37 cellular contexts compared by ENCODE assay signal in the genomic region with DNA sequence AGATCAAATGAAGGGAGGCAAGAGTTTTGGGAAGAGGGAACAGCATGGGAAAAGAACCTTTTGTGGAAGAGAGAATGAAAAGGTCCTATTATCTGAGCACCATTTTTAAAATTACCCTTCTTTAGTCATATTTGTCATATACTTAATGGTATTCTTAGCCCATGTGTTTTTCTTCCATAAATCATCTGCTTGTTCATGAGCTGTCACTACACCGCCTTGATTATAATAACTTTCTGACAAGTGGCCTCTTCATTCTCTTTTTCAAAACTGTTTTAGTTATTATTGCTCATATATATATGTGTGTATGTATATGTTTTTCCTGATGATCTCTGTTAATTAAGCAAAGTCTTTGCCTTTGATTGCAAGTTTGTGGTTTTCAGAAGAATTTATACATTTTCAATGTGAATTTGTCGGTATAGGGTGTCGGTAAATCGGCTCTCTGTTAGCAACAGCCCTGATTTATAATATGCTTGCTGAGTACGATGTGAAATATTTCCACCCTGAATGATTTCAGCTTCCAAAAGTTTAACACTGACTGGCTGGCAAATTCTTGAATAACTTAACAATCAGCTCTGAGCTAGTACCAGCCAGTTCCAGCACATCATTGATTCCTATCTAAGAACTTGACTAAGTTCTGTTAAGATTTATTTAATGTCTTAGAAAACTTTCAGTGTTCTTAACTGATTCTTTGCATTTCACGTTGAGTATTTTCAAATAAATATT. TPM values are rescaled to one million over a fixed set of nuclear protein-coding genes. Genes with fewer than 3 reads are reported as not detected.
"Had no signal": no experiment of that assay in that cellular context is flagged by ENCODE, and none has a peak within 500 bp of the region (broad histone marks: within the 10 kb centered on the region; RNA-seq: fewer than 3 reads in every experiment).

No MANE protein-coding gene starts in this region.

- H3K9me3 Mint-ChIP-seq: activated B cell treated with CpG ODN at 0.5 μM for 24 hours; activated CD4-positive, alpha-beta memory T cell treated with anti-CD3 and anti-CD28 coated beads for 36 hours; activated naive CD8-positive, alpha-beta T cell treated with anti-CD3 and anti-CD28 coated beads for 36 hours; activated T-cell treated with anti-CD3 and anti-CD28 coated beads, Interleukin-2, amount 50 U/mL, for 72 hours; activated T-helper 17 cell treated with anti-CD3 and anti-CD28 coated beads, Interleukin-2, amount 50 U/mL, for 72 hours; brain; T-cell had no signal

- H3K4me1 Mint-ChIP-seq: brain had no signal

- H3K36me3 Mint-ChIP-seq: activated CD4-positive, alpha-beta memory T cell treated with anti-CD3 and anti-CD28 coated beads for 36 hours; activated naive CD8-positive, alpha-beta T cell treated with anti-CD3 and anti-CD28 coated beads for 36 hours; brain; T-cell had no signal

- H3K4me1 ChIP-seq: Peyer's patch had no signal

- H3K27ac ChIP-seq: Peyer's patch, VCaP had no signal

- ATAC-seq: activated T-cell treated with anti-CD3 and anti-CD28 coated beads, Interleukin-2, amount 50 U/mL, for 72 hours; activated T-helper 17 cell treated with anti-CD3 and anti-CD28 coated beads, Interleukin-2, amount 50 U/mL, for 72 hours; PC-3; SK-N-SH treated with all-trans-retinoic acid at 6 μM for 48 hours; T-cell; T-helper 17 cell had no signal

- H3K27ac Mint-ChIP-seq: activated B cell treated with CpG ODN at 0.5 μM for 24 hours; activated CD4-positive, alpha-beta memory T cell treated with anti-CD3 and anti-CD28 coated beads for 36 hours; activated naive CD8-positive, alpha-beta T cell treated with anti-CD3 and anti-CD28 coated beads for 36 hours; activated T-cell treated with anti-CD3 and anti-CD28 coated beads, Interleukin-2, amount 50 U/mL, for 72 hours; activated T-helper 17 cell treated with anti-CD3 and anti-CD28 coated beads, Interleukin-2, amount 50 U/mL, for 72 hours; brain; T-cell; T-helper 17 cell had no signal

- H3K4me3 Mint-ChIP-seq: activated B cell treated with CpG ODN at 0.5 μM for 24 hours; activated CD4-positive, alpha-beta memory T cell treated with anti-CD3 and anti-CD28 coated beads for 36 hours; activated naive CD8-positive, alpha-beta T cell treated with anti-CD3 and anti-CD28 coated beads for 36 hours; activated T-cell treated with anti-CD3 and anti-CD28 coated beads, Interleukin-2, amount 50 U/mL, for 72 hours; activated T-helper 17 cell treated with anti-CD3 and anti-CD28 coated beads, Interleukin-2, amount 50 U/mL, for 72 hours; brain; T-cell; T-helper 17 cell had no signal

- H3K27me3 ChIP-seq: Peyer's patch had no signal

- DNase-seq: activated B cell treated with CpG ODN at 0.5 μM for 24 hours; activated CD4-positive, alpha-beta memory T cell treated with anti-CD3 and anti-CD28 coated beads for 36 hours; activated CD4-positive, alpha-beta T cell treated with anti-CD3 and anti-CD28 coated beads for 4 hours; activated CD4-positive, alpha-beta T cell treated with anti-CD3 and anti-CD28 coated beads, Interleukin-2, amount 50 U/mL, for 1 hour; activated CD4-positive, CD25-positive, alpha-beta regulatory T cell treated with anti-CD3 and anti-CD28 coated beads, Interleukin-2, amount 50 U/mL, for 72 hours; activated effector memory CD4-positive, alpha-beta T cell treated with anti-CD3 and anti-CD28 coated beads, Interleukin-2, amount 50 U/mL, for 16 hours; activated naive CD4-positive, alpha-beta T cell; activated naive CD4-positive, alpha-beta T cell treated with anti-CD3 and anti-CD28 coated beads, Interleukin-2, amount 50 U/mL, for 16 hours; activated naive CD8-positive, alpha-beta T cell treated with anti-CD3 and anti-CD28 coated beads for 36 hours; activated T-cell treated with anti-CD3 and anti-CD28 coated beads, Interleukin-2, amount 50 U/mL, for 1 hour; activated T-cell treated with anti-CD3 and anti-CD28 coated beads, Interleukin-2, amount 50 U/mL, for 72 hours; amygdala; caudate nucleus; cerebellar nuclear complex; NCI-H1105; NCI-H1417 treated with DMSO at 0.1 percent for 48 hours; NCI-H187 treated with DMSO at 0.1 percent for 48 hours; NCI-H2081 treated with DMSO at 0.1 percent for 48 hours; NCI-H345; NCI-H524 treated with DMSO at 0.1 percent for 48 hours; PC-3; Peyer's patch; RPMI8226; SHP77 treated with DMSO at 0.1 percent for 48 hours; T-cell; T-helper 17 cell; T-helper 9 cell had no signal

- FAIRE-seq: astrocyte, bronchial epithelial cell, colon had no signal

- H3K4me3 ChIP-seq: Peyer's patch had no signal

- H3K9me3 ChIP-seq: Peyer's patch had no signal

- H3K27me3 Mint-ChIP-seq: activated CD4-positive, alpha-beta memory T cell treated with anti-CD3 and anti-CD28 coated beads for 36 hours; activated T-helper 17 cell treated with anti-CD3 and anti-CD28 coated beads, Interleukin-2, amount 50 U/mL, for 72 hours; brain; T-cell had no signal

RNA-seq across cellular contexts. Expression of gene GUCY2C, which starts 49.2 kb away (rescaled TPM):
- total RNA-seq: activated CD4-positive, alpha-beta memory T cell treated with anti-CD3 and anti-CD28 coated beads for 36 hours; activated CD8-positive, alpha-beta memory T cell treated with anti-CD3 and anti-CD28 coated beads for 36 hours; activated naive CD8-positive, alpha-beta T cell treated with anti-CD3 and anti-CD28 coated beads for 36 hours; activated T-cell treated with anti-CD3 and anti-CD28 coated beads, Interleukin-2, amount 50 U/mL, for 72 hours; activated T-helper 17 cell treated with anti-CD3 and anti-CD28 coated beads, Interleukin-2, amount 50 U/mL, for 72 hours; bronchial epithelial cell; MCF 10A; NCI-H460; PC-3; T-helper 17 cell had no signal
